In genomic region chr1:197951617-197952175, GRCh38 we compare ENCODE assay signal across 31 cellular contexts. TPM values are rescaled to one million over a fixed set of nuclear protein-coding genes. Genes with fewer than 3 reads are reported as not detected.
"Had no signal": no experiment of that assay in that cellular context is flagged by ENCODE, and none has a peak within 500 bp of the region (broad histone marks: within the 10 kb centered on the region; RNA-seq: fewer than 3 reads in every experiment).

No MANE protein-coding gene starts in this region.

- H3K4me3 ChIP-seq: Peyer's patch had no signal

- H3K27me3 ChIP-seq: brain microvascular endothelial cell, Peyer's patch had no signal

- DNase-seq: activated B cell treated with CpG ODN at 0.5 μM for 24 hours; activated CD4-positive, alpha-beta memory T cell treated with anti-CD3 and anti-CD28 coated beads for 36 hours; activated CD4-positive, alpha-beta T cell treated with anti-CD3 and anti-CD28 coated beads for 4 hours; activated CD4-positive, alpha-beta T cell treated with anti-CD3 and anti-CD28 coated beads, Interleukin-2, amount 50 U/mL, for 1 hour; activated CD4-positive, CD25-positive, alpha-beta regulatory T cell treated with anti-CD3 and anti-CD28 coated beads, Interleukin-2, amount 50 U/mL, for 72 hours; activated gamma-delta T cell treated with Interleukin-2 at 50 U/mL for 16 hours; activated naive CD4-positive, alpha-beta T cell treated with anti-CD3 and anti-CD28 coated beads for 36 hours; activated T-cell treated with anti-CD3 and anti-CD28 coated beads, Interleukin-2, amount 50 U/mL, for 1 hour; activated T-cell treated with anti-CD3 and anti-CD28 coated beads, Interleukin-2, amount 50 U/mL, for 72 hours; amniotic stem cell; aorta; brain microvascular endothelial cell; central memory CD4-positive, alpha-beta T cell; NCI-H1092 treated with DMSO at 0.1 percent for 48 hours; NCI-H1417; NCI-H146; NCI-H187 treated with DMSO at 0.1 percent for 48 hours; NCI-H2171 treated with DMSO at 0.1 percent for 48 hours; NCI-H524 treated with DMSO at 0.1 percent for 48 hours; Peyer's patch; SIG-M5; T-helper 1 cell; T-helper 2 cell; T-helper 9 cell had no signal

- H3K27me3 Mint-ChIP-seq: activated B cell treated with CpG ODN at 0.5 μM for 24 hours; activated CD4-positive, alpha-beta memory T cell treated with anti-CD3 and anti-CD28 coated beads for 36 hours; activated T-helper 17 cell treated with anti-CD3 and anti-CD28 coated beads, Interleukin-2, amount 50 U/mL, for 72 hours had no signal

- H3K36me3 ChIP-seq: brain microvascular endothelial cell, Peyer's patch had no signal

- H3K36me3 Mint-ChIP-seq: activated CD4-positive, alpha-beta memory T cell treated with anti-CD3 and anti-CD28 coated beads for 36 hours had no signal

- H3K27ac Mint-ChIP-seq: activated B cell treated with CpG ODN at 0.5 μM for 24 hours; activated CD4-positive, alpha-beta memory T cell treated with anti-CD3 and anti-CD28 coated beads for 36 hours; activated naive CD4-positive, alpha-beta T cell treated with anti-CD3 and anti-CD28 coated beads for 36 hours; activated naive CD4-positive, alpha-beta T cell treated with anti-CD3 and anti-CD28 coated beads, Interleukin-2, amount 50 U/mL, for 72 hours; activated T-cell treated with anti-CD3 and anti-CD28 coated beads, Interleukin-2, amount 50 U/mL, for 72 hours; activated T-helper 17 cell treated with anti-CD3 and anti-CD28 coated beads, Interleukin-2, amount 50 U/mL, for 72 hours had no signal

- H3K4me1 ChIP-seq: Peyer's patch had no signal

- H3K27ac ChIP-seq: brain microvascular endothelial cell, Peyer's patch, RWPE1, VCaP had no signal

- ATAC-seq: activated naive CD4-positive, alpha-beta T cell treated with anti-CD3 and anti-CD28 coated beads, Interleukin-2, amount 50 U/mL, for 72 hours; activated T-cell treated with anti-CD3 and anti-CD28 coated beads, Interleukin-2, amount 50 U/mL, for 72 hours; activated T-helper 17 cell treated with anti-CD3 and anti-CD28 coated beads, Interleukin-2, amount 50 U/mL, for 72 hours; Right ventricle myocardium inferior; SK-N-SH treated with all-trans-retinoic acid at 6 μM for 48 hours had no signal

- H3K4me3 Mint-ChIP-seq: activated B cell treated with CpG ODN at 0.5 μM for 24 hours; activated CD4-positive, alpha-beta memory T cell treated with anti-CD3 and anti-CD28 coated beads for 36 hours; activated naive CD4-positive, alpha-beta T cell treated with anti-CD3 and anti-CD28 coated beads for 36 hours; activated T-cell treated with anti-CD3 and anti-CD28 coated beads, Interleukin-2, amount 50 U/mL, for 72 hours; activated T-helper 17 cell treated with anti-CD3 and anti-CD28 coated beads, Interleukin-2, amount 50 U/mL, for 72 hours had no signal

- H3K9me3 ChIP-seq: Peyer's patch had no signal

- H3K9me3 Mint-ChIP-seq: activated B cell treated with CpG ODN at 0.5 μM for 24 hours; activated naive CD4-positive, alpha-beta T cell treated with anti-CD3 and anti-CD28 coated beads for 36 hours; activated T-helper 17 cell treated with anti-CD3 and anti-CD28 coated beads, Interleukin-2, amount 50 U/mL, for 72 hours had no signal

- H3K4me1 Mint-ChIP-seq: activated B cell treated with CpG ODN at 0.5 μM for 24 hours had no signal

RNA-seq across cellular contexts. Expression of gene LHX9, which starts 34.5 kb away (rescaled TPM):
- total RNA-seq: activated B cell treated with CpG ODN at 0.5 μM for 24 hours; activated CD4-positive, alpha-beta memory T cell treated with anti-CD3 and anti-CD28 coated beads for 36 hours; activated CD8-positive, alpha-beta memory T cell treated with anti-CD3 and anti-CD28 coated beads for 36 hours; activated naive CD4-positive, alpha-beta T cell treated with anti-CD3 and anti-CD28 coated beads for 36 hours; activated naive CD4-positive, alpha-beta T cell treated with anti-CD3 and anti-CD28 coated beads, Interleukin-2, amount 50 U/mL, for 72 hours; activated T-helper 17 cell treated with anti-CD3 and anti-CD28 coated beads, Interleukin-2, amount 50 U/mL, for 72 hours; Peyer's patch had no signal

RNA-seq across cellular contexts. Expression of gene C1orf53, which starts 49.3 kb away (rescaled TPM):
- total RNA-seq: activated T-cell treated with anti-CD3 and anti-CD28 coated beads, Interleukin-2, amount 50 U/mL, for 72 hours had no signal
